ENCODE assay signal across 1 cellular context in genomic region chr6:28489366-28490190, GRCh38.
TF ChIP-seq lines count a peak whose summit lies in the region.

No MANE protein-coding gene starts in this region.

TF ChIP-seq in K562, 482 proteins besides CTCF, POLR2A, EP300 and RAD21 (continued from another document and continues in another):
- TF ChIP-seq CREB3L1 (IDR thresholded peaks at IDR 0.05; ENCODE audit: borderline replicate concordance, low read depth) (peak; percentile 38; the same call in 1 of the 2 replicates), ZBTB2 (IDR thresholded peaks at IDR 0.05) (0 out of 2 replicates have a peak, but pooled peaks have one; percentile 9), GATAD2A (IDR thresholded peaks at IDR 0.05) (peak; percentile 43; the same call in 1 of the 2 replicates), ZNF436 (CRISPR knock-in tag; IDR thresholded peaks at IDR 0.05) (0 out of 2 replicates have a peak, but pooled peaks have one; percentile 0), NR3C1 (CRISPR knock-in tag; IDR thresholded peaks at IDR 0.05) (no peak), SRSF9 (IDR thresholded peaks at IDR 0.05; ENCODE audit: borderline replicate concordance, low read depth, low read length) (no peak), RBFOX2 (IDR thresholded peaks at IDR 0.05; ENCODE audit: low read depth, low read length) (peak; percentile 91), ZC3H4 (CRISPR knock-in tag; IDR thresholded peaks at IDR 0.05; ENCODE audit: borderline replicate concordance) (peak; percentile 93; the same call in 1 of the 2 replicates), KDM4B (IDR thresholded peaks at IDR 0.05; ENCODE audit: borderline replicate concordance in 2 of 2, low read depth in 1 of 2) (peak; percentile 4 to 35; a peak in 1 of 4 replicates), TRIM24 (IDR thresholded peaks at IDR 0.05) (peak in 1 of 2 experiments; percentile 58; a peak in 2 of 4 replicates), ZBTB8A (IDR thresholded peaks at IDR 0.05; ENCODE audit: partially characterized antibody) (no peak), TFE3 (CRISPR knock-in tag; IDR thresholded peaks at IDR 0.05) (peak; percentile 94), NRF1 (conservative IDR thresholded peaks at IDR 0.05 in 1 of 2, IDR thresholded peaks at IDR 0.05 in 1 of 2) (peak in 1 of 2 experiments; percentile 45; a peak in 3 of 4 replicates), PHB2 (IDR thresholded peaks at IDR 0.05; ENCODE audit: low read depth) (no peak), NCOA6 (IDR thresholded peaks at IDR 0.05) (no peak), ARHGAP35 (IDR thresholded peaks at IDR 0.05; ENCODE audit: partially characterized antibody) (no peak), ARID4B (CRISPR knock-in tag; IDR thresholded peaks at IDR 0.05) (no peak; the same call in 1 of the 2 replicates), GABPA (tag; conservative IDR thresholded peaks at IDR 0.05; ENCODE audit: low read depth) (no peak; the same call in 1 of the 2 replicates), SIX5 (IDR thresholded peaks at IDR 0.05; ENCODE audit: borderline replicate concordance in 1 of 2, insufficient read depth in 1 of 2, low read depth in 1 of 2, low read length in 2 of 2) (no peak), DNMT1 (IDR thresholded peaks at IDR 0.05) (no peak), PTBP1 (IDR thresholded peaks at IDR 0.05; ENCODE audit: low read depth, low read length) (no peak), RCOR1 (IDR thresholded peaks at IDR 0.05; ENCODE audit: borderline replicate concordance in 1 of 2, low read depth in 2 of 2, low read length in 2 of 2) (peak in 1 of 2 experiments; percentile 32; a peak in 1 of 4 replicates), EHMT2 (IDR thresholded peaks at IDR 0.05) (no peak), TEAD1 (CRISPR knock-in tag; IDR thresholded peaks at IDR 0.05) (no peak), MAZ (CRISPR knock-in tag; conservative IDR thresholded peaks at IDR 0.05 in 1 of 2, IDR thresholded peaks at IDR 0.05 in 1 of 2) (peak; percentile 65 to 75; a peak in 3 of 4 replicates), SP1 (CRISPR knock-in tag; IDR thresholded peaks at IDR 0.05) (peak; percentile 75), USF1 (CRISPR knock-in tag; IDR thresholded peaks at IDR 0.05) (peak; percentile 92), SAFB (IDR thresholded peaks at IDR 0.05; ENCODE audit: borderline replicate concordance, low read depth, low read length) (no peak), MEF2A (IDR thresholded peaks at IDR 0.05; ENCODE audit: control insufficient read depth, low read depth, low read length) (no peak), MAX (CRISPR knock-in tag; IDR thresholded peaks at IDR 0.05) (peak; percentile 71), SIN3A (IDR thresholded peaks at IDR 0.05; ENCODE audit: borderline replicate concordance in 2 of 2, control insufficient read depth in 1 of 2, low read depth in 2 of 2, low read length in 2 of 2) (peak; percentile 25 to 43; a peak in 2 of 4 replicates), ZNF134 (CRISPR knock-in tag; conservative IDR thresholded peaks at IDR 0.05) (no peak), RNF219 (CRISPR knock-in tag; IDR thresholded peaks at IDR 0.05) (no peak), RBBP5 (IDR thresholded peaks at IDR 0.05; ENCODE audit: borderline replicate concordance, insufficient read depth, low read length, poor library complexity, severe bottlenecking) (peak; percentile 70), ZNF121 (CRISPR knock-in tag; conservative IDR thresholded peaks at IDR 0.05) (no peak), ZNF277 (CRISPR knock-in tag; IDR thresholded peaks at IDR 0.05; ENCODE audit: borderline replicate concordance) (no peak), XRCC4 (IDR thresholded peaks at IDR 0.05; ENCODE audit: extremely low read depth, insufficient read depth, insufficient read length) (no peak), ZBTB1 (CRISPR knock-in tag; IDR thresholded peaks at IDR 0.05; ENCODE audit: borderline replicate concordance, low read depth) (0 out of 2 replicates have a peak, but pooled peaks have one; percentile 46), AFF4 (CRISPR knock-in tag; IDR thresholded peaks at IDR 0.05) (no peak; the same call in 1 of the 2 replicates), YY1 (IDR thresholded peaks at IDR 0.05; ENCODE audit: borderline replicate concordance in 1 of 3, control insufficient read depth in 1 of 3, extremely low read depth in 1 of 3, insufficient read depth in 3 of 3, insufficient read length in 1 of 3, insufficient replicate concordance in 2 of 3, low read depth in 1 of 3, low read length in 2 of 3) (no peak), CEBPB (tag; IDR thresholded peaks at IDR 0.05) (no peak), ZNF408 (CRISPR knock-in tag; IDR thresholded peaks at IDR 0.05; ENCODE audit: low read depth) (no peak)
